In the genomic region with DNA sequence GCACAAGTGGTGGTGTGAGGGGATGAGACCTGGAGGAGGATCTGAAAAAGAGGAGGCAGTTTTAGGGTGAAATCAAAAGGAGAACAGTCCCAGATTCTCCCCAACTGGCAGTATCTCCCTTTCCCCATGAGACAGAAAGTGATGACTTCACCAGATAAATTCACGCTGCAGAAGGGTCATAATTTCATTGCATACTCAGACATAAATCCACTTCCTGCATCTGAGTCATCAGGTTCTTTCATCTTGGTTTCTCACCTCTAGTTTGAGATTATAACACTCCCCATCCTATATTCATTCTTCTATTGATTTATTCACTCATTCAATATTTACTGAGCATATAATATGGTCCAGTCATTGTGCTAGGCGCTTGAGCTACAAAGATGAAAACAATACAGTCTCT, we compare ENCODE assay signal across 12 cellular contexts.
A peak's percentile ranks its signal among the peaks of the same experiment; 100 is the strongest.
DNase-seq lines count a peak whose midpoint lies in the region; FAIRE-seq and TF ChIP-seq lines count a peak whose summit lies in the region.
"Had no signal": no experiment of that assay in that cellular context is flagged by ENCODE, and none has a peak within 500 bp of the region (broad histone marks: within the 10 kb centered on the region; RNA-seq: fewer than 3 reads in every experiment).

No MANE protein-coding gene starts in this region.

- no peak overlapping the region for H2AK5ac ChIP-seq in H9 (ENCODE audit: insufficient read length, low read length)

- 0 out of 7 replicates have a peak overlapping the region, but pooled peaks of 1 of the 3 experiments have one; percentile 19 for H3K27ac Mint-ChIP-seq in H9

- H3T11ph ChIP-seq in H9 (ENCODE audit: low read length), result no peak overlapping the region

- no peak overlapping the region for H3K56ac ChIP-seq in H9 (ENCODE audit: insufficient read length, low read depth, low read length)

- no peaks in the 10 kb centered on the region for H3K79me2 ChIP-seq in endothelial cell of umbilical vein (ENCODE audit: control insufficient read depth, insufficient read depth, low read length)
- H3K79me2 ChIP-seq in H9 (ENCODE audit: insufficient read depth, low read length), result 0 out of 2 replicates have a peak, but pooled peaks cover 1% of the 10 kb centered on the region

- no peak overlapping the region for H3K9ac ChIP-seq in endothelial cell of umbilical vein (replicated peaks; ENCODE audit: extremely low read depth, insufficient read depth, low read length)
- H3K9ac ChIP-seq in H9 (ENCODE audit: extremely low read depth, insufficient read length, low read length), result no peak overlapping the region

- no peak overlapping the region for H3K23ac ChIP-seq in H9 (ENCODE audit: insufficient read length, low read depth, low read length)

- H2BK5ac ChIP-seq in H9 (ENCODE audit: insufficient read length, low read length), result no peak overlapping the region

- POLR2A ChIA-PET in endothelial cell of umbilical vein (lab: Charles Lee), result no interaction called here

- H3K27me3 ChIP-seq in endothelial cell of umbilical vein (ENCODE audit: control insufficient read depth in 2 of 2, insufficient read depth in 2 of 2, low read length in 2 of 2) (peaks cover 0 to under 1% of the 10 kb centered on the region in 2 experiments), H9 (ENCODE audit: insufficient read depth, low read length) (no peaks in the 10 kb centered on the region)

- no peak overlapping the region for H3K14ac ChIP-seq in H9 (ENCODE audit: insufficient read depth, low read length)

- no peak overlapping the region for H2BK120ac ChIP-seq in H9 (ENCODE audit: low read depth, low read length, poor library complexity, severe bottlenecking)

- no peak overlapping the region for H4K5ac ChIP-seq in H9 (ENCODE audit: insufficient read length, low read depth, low read length)

- H3K27ac ChIP-seq in endothelial cell of umbilical vein (ENCODE audit: insufficient read depth, low read depth, low read length), result no peak overlapping the region
- H3K27ac ChIP-seq in H9 (ENCODE audit: insufficient read length, low read depth, low read length), result no peak overlapping the region

- peak; percentile 0 for DNase-seq in stimulated activated CD4-positive, alpha-beta T cell treated with anti-CD3 and anti-CD28 coated beads, Interleukin-2, amount 100 ng/mL, for 4 hours (ENCODE audit: low read depth)
- no peak for DNase-seq in stimulated activated CD4-positive, alpha-beta T cell treated with anti-CD3 and anti-CD28 coated beads, Interleukin-4, amount 100 ng/mL, for 24 hours
- DNase-seq in NCI-H226 (peak; percentile 79), endothelial cell of umbilical vein (ENCODE audit: low read depth, low spot score) (peak; percentile 3), H9 (no peak), ecto neural progenitor cell (ENCODE audit: low spot score) (no peak), SKM-1 (lab: John Stamatoyannopoulos, UW; ENCODE audit: unreplicated experiment) (no peak), NCI-H2107 (lab: John Stamatoyannopoulos, UW) (no peak)
- DNase-seq: cortex of kidney, glutamatergic neuron, left ventricle myocardium superior, occipital lobe had no signal

- H2BK20ac ChIP-seq in H9 (ENCODE audit: low read depth, low read length, poor library complexity, severe bottlenecking), result no peak overlapping the region

- no peak overlapping the region for H3K18ac ChIP-seq in H9 (ENCODE audit: insufficient read length, low read depth, low read length)

- no peaks in the 10 kb centered on the region for H3K79me1 ChIP-seq in H9 (ENCODE audit: insufficient read depth, low read depth, low read length, poor library complexity, severe bottlenecking)

- TF ChIP-seq CTCF in endothelial cell of umbilical vein (IDR thresholded peaks at IDR 0.05; ENCODE audit: extremely low read depth in 1 of 2, insufficient read depth in 1 of 2, low read depth in 1 of 2, low read length in 2 of 2) (no peak), H9 (conservative IDR thresholded peaks at IDR 0.05) (no peak)

- dilution Hi-C loops in endothelial cell of umbilical vein (cut with MboI; ENCODE audit: extremely low pct_ligation_motif_present, low sequenced_read_pairs), result no loop called here

- no peak overlapping the region for H3K4ac ChIP-seq in H9 (ENCODE audit: low read depth, low read length)

- no peak overlapping the region for H2BK12ac ChIP-seq in H9 (ENCODE audit: insufficient read length, low read depth, low read length)

- no peak for TF ChIP-seq POLR2A in endothelial cell of umbilical vein (IDR thresholded peaks at IDR 0.05; ENCODE audit: low read depth, low read length)

- no peaks in the 10 kb centered on the region for H3K9me3 Mint-ChIP-seq in H9

- no peaks in the 10 kb centered on the region for H3K36me3 ChIP-seq in endothelial cell of umbilical vein (ENCODE audit: control insufficient read depth in 2 of 2, extremely low read depth in 1 of 2, insufficient read depth in 2 of 2, low read length in 2 of 2)

- H3K23me2 ChIP-seq in H9 (ENCODE audit: insufficient read length, low read depth, low read length, poor library complexity, severe bottlenecking), result no peaks in the 10 kb centered on the region

- H4K8ac ChIP-seq in H9 (replicated peaks; ENCODE audit: insufficient read length, low read depth, low read length), result no peak overlapping the region

- H2BK15ac ChIP-seq in H9 (ENCODE audit: low read depth, low read length), result no peak overlapping the region

- H3K4me1 ChIP-seq in endothelial cell of umbilical vein (ENCODE audit: control insufficient read depth, extremely low read depth, insufficient read depth, low read length), result peaks cover 2% of the 10 kb centered on the region
- no peaks in the 10 kb centered on the region for H3K4me1 ChIP-seq in H9 (ENCODE audit: insufficient read depth, low read length)

- no peak overlapping the region for H2AFZ ChIP-seq in endothelial cell of umbilical vein (ENCODE audit: low read depth, low read length)
- H2AFZ ChIP-seq in H9 (ENCODE audit: low read length), result no peak overlapping the region

- no peaks in the 10 kb centered on the region for H3K36me3 Mint-ChIP-seq in H9 (ENCODE audit: insufficient read depth in 1 of 3, low read depth in 3 of 3)

- peak; percentile 56 for FAIRE-seq in endothelial cell of umbilical vein (lab: Jason Lieb, UNC)

- H3K9me1 ChIP-seq in endothelial cell of umbilical vein (replicated peaks; ENCODE audit: control insufficient read depth, extremely low read depth, insufficient read depth, low read length), result no peaks in the 10 kb centered on the region

- H4K20me1 ChIP-seq in endothelial cell of umbilical vein (replicated peaks; ENCODE audit: control insufficient read depth, extremely low read depth, insufficient read depth, low read length) (no peaks in the 10 kb centered on the region), H9 (ENCODE audit: control insufficient read depth, insufficient read depth, insufficient read length) (no peaks in the 10 kb centered on the region)

- H3K4me1 Mint-ChIP-seq in H9, result peaks cover 13 to 15% of the 10 kb centered on the region in 2 experiments

- no peak overlapping the region for H3K4me2 ChIP-seq in endothelial cell of umbilical vein (ENCODE audit: insufficient read depth, low read length)
- no peak overlapping the region for H3K4me2 ChIP-seq in H9 (ENCODE audit: insufficient read depth, insufficient read length, low read length)

- WGBS in H9 (ENCODE audit: extremely low coverage, insufficient read length, low lambda C conversion rate), result no CpG with 5 or more reads among the region's 2 CpGs

- no peaks in the 10 kb centered on the region for H3K27me3 Mint-ChIP-seq in H9 (ENCODE audit: low read depth)

- CTCF ChIA-PET in endothelial cell of umbilical vein (lab: Charles Lee), result no interaction called here

- intact Hi-C loops in endothelial cell of umbilical vein (cut with micrococcal nuclease), result loop anchor here (5.0 kb wide), 1 partner anchor 360 kb away; no protein-coding TSS in a partner anchor

- no peak overlapping the region for H3K4me3 Mint-ChIP-seq in H9

- no peaks in the 10 kb centered on the region for H3K9me3 ChIP-seq in endothelial cell of umbilical vein (replicated peaks; ENCODE audit: control insufficient read depth, insufficient read depth, low read length)
- H3K9me3 ChIP-seq in H9 (ENCODE audit: control insufficient read depth, low read depth, low read length), result no peaks in the 10 kb centered on the region

- no peak overlapping the region for H4K91ac ChIP-seq in H9 (ENCODE audit: insufficient read length, low read depth, low read length)

- BruUV-seq in endothelial cell of umbilical vein (replicated peaks; lab: Mats Ljungman, UMichigan), result no TSS peak

- H3K4me3 ChIP-seq in endothelial cell of umbilical vein (replicated peaks in 1 of 3; ENCODE audit: insufficient read depth in 1 of 3, low read depth in 1 of 3, low read length in 3 of 3), result no peak overlapping the region

TF ChIP-seq in endothelial cell of umbilical vein, 7 proteins besides CTCF, POLR2A, EP300 and RAD21:
- TF ChIP-seq GATA2 (IDR thresholded peaks at IDR 0.05; ENCODE audit: insufficient read depth, insufficient read length, low read depth, low read length) (no peak), EZH2 (IDR thresholded peaks at IDR 0.05; ENCODE audit: borderline replicate concordance, low read depth, low read length, severe bottlenecking) (no peak), FOS (IDR thresholded peaks at IDR 0.05; ENCODE audit: borderline replicate concordance, insufficient read depth, low read length) (no peak), JUN (IDR thresholded peaks at IDR 0.05; ENCODE audit: borderline replicate concordance, insufficient read depth, insufficient read length, low read depth) (no peak), POLR2AphosphoS5 (IDR thresholded peaks at IDR 0.05; ENCODE audit: insufficient read depth, low read depth, low read length) (no peak), MYC (IDR thresholded peaks at IDR 0.05; ENCODE audit: low read depth, low read length) (no peak)
- TF ChIP-seq, protein P1, sequence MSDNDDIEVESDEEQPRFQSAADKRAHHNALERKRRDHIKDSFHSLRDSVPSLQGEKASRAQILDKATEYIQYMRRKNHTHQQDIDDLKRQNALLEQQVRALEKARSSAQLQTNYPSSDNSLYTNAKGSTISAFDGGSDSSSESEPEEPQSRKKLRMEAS (IDR thresholded peaks at IDR 0.05; ENCODE audit: insufficient read depth, insufficient read length), result no peak

Comparison
In these comparisons a context has a peak if more than half of its experiments do, and no peak if none do; other contexts are left out.
1. DNase-seq: peak in stimulated activated CD4-positive, alpha-beta T cell treated with anti-CD3 and anti-CD28 coated beads, Interleukin-2, amount 100 ng/mL, for 4 hours (single experiment), NCI-H226 (single experiment) and endothelial cell of umbilical vein (single experiment); none in stimulated activated CD4-positive, alpha-beta T cell treated with anti-CD3 and anti-CD28 coated beads, Interleukin-4, amount 100 ng/mL, for 24 hours (single experiment), H9 (single experiment), ecto neural progenitor cell (single experiment), SKM-1 (single experiment) and NCI-H2107 (single experiment).